Comparison of ENCODE assay signal across 8 cellular contexts in genomic region chr7:105429746-105430612, GRCh38. TPM values are rescaled to one million over a fixed set of nuclear protein-coding genes. Genes with fewer than 3 reads are reported as not detected.
DNase-seq lines count a peak whose midpoint lies in the region; ATAC-seq and TF ChIP-seq lines count a peak whose summit lies in the region.

No MANE protein-coding gene starts in this region.

- TF ChIP-seq CTCF in fibroblast of lung (conservative IDR thresholded peaks at IDR 0.05 in 1 of 2, IDR thresholded peaks at IDR 0.05 in 1 of 2; ENCODE audit: low read depth in 1 of 2, low read length in 2 of 2), result peak; percentile 25 to 46
- TF ChIP-seq CTCF in progenitor cell of endocrine pancreas (IDR thresholded peaks at IDR 0.05; ENCODE audit: unreplicated experiment), result peak; percentile 23

- H3K4me1 Mint-ChIP-seq in CD4-positive, alpha-beta memory T cell, result peaks cover 3 to 8% (median 4%) of the 10 kb centered on the region in 4 donors
- H3K4me1 Mint-ChIP-seq in progenitor cell of endocrine pancreas (ENCODE audit: low read depth), result peaks cover 6% of the 10 kb centered on the region

- no peak overlapping the region for H3K9ac ChIP-seq in fibroblast of lung (ENCODE audit: insufficient read depth, low read length)

- no peaks in the 10 kb centered on the region for H3K79me2 ChIP-seq in fibroblast of lung (ENCODE audit: control insufficient read depth, insufficient read depth, low read length)

- no peak overlapping the region for H2AFZ ChIP-seq in fibroblast of lung (ENCODE audit: low read length)

- H3K27ac ChIP-seq in CD4-positive, alpha-beta memory T cell (ENCODE audit: low read depth, low read length), result no peak overlapping the region
- no peak overlapping the region for H3K27ac ChIP-seq in fibroblast of lung (ENCODE audit: insufficient read depth, low read length)

- no peaks in the 10 kb centered on the region for H3K27me3 Mint-ChIP-seq in CD4-positive, alpha-beta memory T cell
- H3K27me3 Mint-ChIP-seq in progenitor cell of endocrine pancreas, result no peaks in the 10 kb centered on the region

- no peaks in the 10 kb centered on the region for H3K27me3 ChIP-seq in CD4-positive, alpha-beta memory T cell (ENCODE audit: insufficient read depth, low read length)
- H3K27me3 ChIP-seq in fibroblast of lung (ENCODE audit: control insufficient read depth, insufficient read depth, low read length), result no peaks in the 10 kb centered on the region

- intact Hi-C loops in CD4-positive, alpha-beta memory T cell (cut with micrococcal nuclease), result loop anchor here (1.0 to 2.0 kb wide), 5 partner anchors 58 to 507 kb away; no protein-coding TSS in a partner anchor

- no peak overlapping the region for H3K4me3 ChIP-seq in CD4-positive, alpha-beta memory T cell (ENCODE audit: low read length in 2 of 2)
- no peak overlapping the region for H3K4me3 ChIP-seq in fibroblast of lung (replicated peaks in 1 of 4; ENCODE audit: control extremely low read depth in 1 of 4, insufficient read depth in 1 of 4, low read depth in 3 of 4, low read length in 4 of 4)

- peak; percentile 63 for ATAC-seq in GM21423 (IDR thresholded peaks at IDR 0.05; ENCODE audit: unreplicated experiment)
- ATAC-seq in HG02571 (IDR thresholded peaks at IDR 0.05; ENCODE audit: unreplicated experiment), result no peak
- no peak for ATAC-seq in GM18505 (IDR thresholded peaks at IDR 0.05; ENCODE audit: unreplicated experiment)

- H3K36me3 Mint-ChIP-seq in CD4-positive, alpha-beta memory T cell, result no peaks in the 10 kb centered on the region
- H3K36me3 Mint-ChIP-seq in progenitor cell of endocrine pancreas (ENCODE audit: insufficient read depth), result no peaks in the 10 kb centered on the region

- H4K20me1 ChIP-seq in fibroblast of lung (ENCODE audit: control insufficient read depth, extremely low read depth, insufficient read depth, low read length), result no peaks in the 10 kb centered on the region

- H3K4me2 ChIP-seq in fibroblast of lung (ENCODE audit: extremely low read depth, insufficient read depth, low read length), result no peak overlapping the region

- TF ChIP-seq POLR2A in GM18505 (IDR thresholded peaks at IDR 0.05; ENCODE audit: borderline replicate concordance, extremely low read depth, insufficient read depth, insufficient read length), result no peak

- peaks cover 5% of the 10 kb centered on the region for H3K4me1 ChIP-seq in CD4-positive, alpha-beta memory T cell (ENCODE audit: insufficient read depth, low read length)
- no peaks in the 10 kb centered on the region for H3K4me1 ChIP-seq in fibroblast of lung (ENCODE audit: control insufficient read depth, extremely low read depth, insufficient read depth, low read length)

- CTCF ChIA-PET in CD4-positive, alpha-beta memory T cell (lab: Charles Lee; ENCODE audit: partially characterized antibody), result interaction anchor here (0.6 to 3.4 kb wide), 44 partner anchors 8 to 509 kb away, joined by 3 to 39 read pairs (median 4); partner anchors contain the start of gene RINT1

- no peaks in the 10 kb centered on the region for H3K9me3 Mint-ChIP-seq in CD4-positive, alpha-beta memory T cell
- no peaks in the 10 kb centered on the region for H3K9me3 Mint-ChIP-seq in progenitor cell of endocrine pancreas (ENCODE audit: low read depth)

- no peaks in the 10 kb centered on the region for H3K9me3 ChIP-seq in CD4-positive, alpha-beta memory T cell (ENCODE audit: control insufficient read depth in 1 of 2, low read length in 2 of 2)
- no peaks in the 10 kb centered on the region for H3K9me3 ChIP-seq in fibroblast of lung (ENCODE audit: control insufficient read depth, insufficient read depth, low read depth, low read length)

- peak; percentile 49 to 58 (median 56) for DNase-seq in CD4-positive, alpha-beta memory T cell
- peak; percentile 53 to 61 for DNase-seq in NCI-H446 (lab: John Stamatoyannopoulos, UW)
- peak; percentile 41 for DNase-seq in activated CD8-positive, alpha-beta memory T cell treated with anti-CD3 and anti-CD28 coated beads, Interleukin-2, amount 50 U/mL, for 4 hours
- peak; percentile 24 to 57 for DNase-seq in fibroblast of lung (ENCODE audit: low read depth in 2 of 2)
- DNase-seq in progenitor cell of endocrine pancreas (ENCODE audit: low spot score, unreplicated experiment), result no peak

- H3K27ac Mint-ChIP-seq in CD4-positive, alpha-beta memory T cell, result peak overlapping the region in 2 of 7 donors; percentile 22 to 46
- no peak overlapping the region for H3K27ac Mint-ChIP-seq in progenitor cell of endocrine pancreas

- no peaks in the 10 kb centered on the region for H3K36me3 ChIP-seq in CD4-positive, alpha-beta memory T cell (ENCODE audit: insufficient read depth, low read length)
- no peaks in the 10 kb centered on the region for H3K36me3 ChIP-seq in fibroblast of lung (ENCODE audit: control insufficient read depth, insufficient read depth, low read length)

- H3K4me3 Mint-ChIP-seq in CD4-positive, alpha-beta memory T cell, result no peak overlapping the region
- no peak overlapping the region for H3K4me3 Mint-ChIP-seq in progenitor cell of endocrine pancreas (ENCODE audit: low read depth)

- POLR2A ChIA-PET in CD4-positive, alpha-beta memory T cell (lab: Charles Lee; ENCODE audit: partially characterized antibody), result interaction anchor here (1.0 to 2.3 kb wide), 8 partner anchors 9 to 449 kb away, joined by 3 to 9 read pairs (median 4); partner anchors contain the start of gene RINT1

RNA-seq across cellular contexts. Expression of gene SRPK2, which starts 41.3 kb away (rescaled TPM):
- 10 to 100 TPM; 54.7 to 55.2 TPM for total RNA-seq in CD4-positive, alpha-beta memory T cell
- 10 to 100 TPM; 36.0 to 48.7 TPM for polyA plus RNA-seq in CD4-positive, alpha-beta memory T cell
- total RNA-seq in fibroblast of lung (45.5 and 61.8 TPM in 2 replicates), progenitor cell of endocrine pancreas (78.8 and 79.3 TPM in 2 replicates)
- 21.8 and 27.8 TPM in 2 replicates for polyA plus RNA-seq in fibroblast of lung
- 28.9 and 34.9 TPM in 2 replicates for polyA plus RNA-seq in fibroblast of lung (2012)
- polyA minus RNA-seq in fibroblast of lung (ENCODE audit: low replicate concordance), result 16.4 and 21.1 TPM in 2 replicates
